Comparison of ENCODE assay signal across 17 cellular contexts in genomic region chr5:131268758-131269370, GRCh38. TPM values are rescaled to one million over a fixed set of nuclear protein-coding genes. Genes with fewer than 3 reads are reported as not detected.
DNase-seq lines count a peak whose midpoint lies in the region; ATAC-seq and FAIRE-seq lines count a peak whose summit lies in the region.
"Had no signal": no experiment of that assay in that cellular context is flagged by ENCODE, and none has a peak within 500 bp of the region (broad histone marks: within the 10 kb centered on the region; RNA-seq: fewer than 3 reads in every experiment).

No MANE protein-coding gene starts in this region.

- peak overlapping the region; percentile 6 for H3K27ac Mint-ChIP-seq in activated T-helper 2 cell treated with anti-CD3 and anti-CD28 coated beads, Interferon-gamma antibody, Interleukin-2, Interleukin-4, amounts not matched to agents 10 μg/mL and 5 μg/mL and 100 μg/mL, durations not matched to agents 14 hours and 24 hours and 36 hours
- H3K27ac Mint-ChIP-seq in immature natural killer cell: peak overlapping the region in 5 of 6 donors; percentile 19 to 69 (median 39)
- H3K27ac Mint-ChIP-seq: endodermal cell, nephron progenitor cell had no signal

- peaks cover 54 to 88% (median 83%) of the 10 kb centered on the region in 11 experiments for H4K20me1 ChIP-seq in BLaER1 treated with 17β-estradiol and CSF1 and Interleukin-3, amounts not matched to agents 10 nM and 100 nM

- H3K36me3 Mint-ChIP-seq in activated T-helper 2 cell treated with anti-CD3 and anti-CD28 coated beads, Interferon-gamma antibody, Interleukin-2, Interleukin-4, amounts not matched to agents 10 μg/mL and 5 μg/mL and 100 μg/mL, durations not matched to agents 14 hours and 24 hours and 36 hours (ENCODE audit: low read depth): peaks cover 50% of the 10 kb centered on the region
- no peaks in the 10 kb centered on the region for H3K36me3 Mint-ChIP-seq in immature natural killer cell

- peaks cover 0 to 53% (median 31%) of the 10 kb centered on the region in 11 experiments; a peak in 16 of 22 replicates for H3K36me3 ChIP-seq in BLaER1 treated with 17β-estradiol and CSF1 and Interleukin-3, amounts not matched to agents 10 nM and 100 nM
- H3K36me3 ChIP-seq: lower lobe of right lung, right atrium auricular region had no signal

- FAIRE-seq in GM19239 (lab: Jason Lieb, UNC): peak; percentile 8
- FAIRE-seq: frontal cortex had no signal

- peaks cover 39% of the 10 kb centered on the region for H3K4me1 Mint-ChIP-seq in activated T-helper 2 cell treated with anti-CD3 and anti-CD28 coated beads, Interferon-gamma antibody, Interleukin-2, Interleukin-4, amounts not matched to agents 10 μg/mL and 5 μg/mL and 100 μg/mL, durations not matched to agents 14 hours and 24 hours and 36 hours (ENCODE audit: low read depth)
- peaks cover 73% of the 10 kb centered on the region in 2 donors for H3K4me1 Mint-ChIP-seq in immature natural killer cell

- H3K4me3 Mint-ChIP-seq in activated T-helper 2 cell treated with anti-CD3 and anti-CD28 coated beads, Interferon-gamma antibody, Interleukin-2, Interleukin-4, amounts not matched to agents 10 μg/mL and 5 μg/mL and 100 μg/mL, durations not matched to agents 14 hours and 24 hours and 36 hours (ENCODE audit: low read depth): peak overlapping the region; percentile 19
- H3K4me3 Mint-ChIP-seq in immature natural killer cell: peak overlapping the region in 3 of 5 donors; percentile 34 to 68 (median 63)
- H3K4me3 Mint-ChIP-seq: endodermal cell, nephron progenitor cell had no signal

- H3K27me3 ChIP-seq in BLaER1 treated with 17β-estradiol and CSF1 and Interleukin-3, amounts not matched to agents 10 nM and 100 nM: no peaks in the 10 kb centered on the region
- H3K27me3 ChIP-seq: BLaER1, right atrium auricular region had no signal

- peaks cover 0 to 4% (median 0%) of the 10 kb centered on the region in 11 experiments; a peak in 1 of 22 replicates for H3K9me3 ChIP-seq in BLaER1 treated with 17β-estradiol and CSF1 and Interleukin-3, amounts not matched to agents 10 nM and 100 nM (replicated peaks in 1 of 11)
- H3K9me3 ChIP-seq: BLaER1, lower lobe of right lung, right atrium auricular region had no signal

- no peaks in the 10 kb centered on the region for H3K27me3 Mint-ChIP-seq in activated T-helper 2 cell treated with anti-CD3 and anti-CD28 coated beads, Interferon-gamma antibody, Interleukin-2, Interleukin-4, amounts not matched to agents 10 μg/mL and 5 μg/mL and 100 μg/mL, durations not matched to agents 14 hours and 24 hours and 36 hours (ENCODE audit: low read depth)
- peaks cover 6 to 13% (median 13%) of the 10 kb centered on the region in 3 donors for H3K27me3 Mint-ChIP-seq in immature natural killer cell (ENCODE audit: low read depth in 3 of 3)

- H3K27ac ChIP-seq in BLaER1 treated with 17β-estradiol and CSF1 and Interleukin-3, amounts not matched to agents 10 nM and 100 nM: no peak overlapping the region
- H3K27ac ChIP-seq: BLaER1, lower lobe of right lung, right atrium auricular region had no signal

- no peak overlapping the region for H3K9ac ChIP-seq in BLaER1 treated with 17β-estradiol and CSF1 and Interleukin-3, amounts not matched to agents 10 nM and 100 nM
- H3K9ac ChIP-seq: BLaER1 had no signal

- H3K4me3 ChIP-seq in BLaER1 treated with 17β-estradiol and CSF1 and Interleukin-3, amounts not matched to agents 10 nM and 100 nM: no peak overlapping the region
- H3K4me3 ChIP-seq: BLaER1, lower lobe of right lung, right atrium auricular region had no signal

- H3K4me1 ChIP-seq in BLaER1 treated with 17β-estradiol and CSF1 and Interleukin-3, amounts not matched to agents 10 nM and 100 nM: peaks cover 41 to 80% (median 68%) of the 10 kb centered on the region in 10 experiments

- intact Hi-C loops in activated T-helper 2 cell treated with anti-CD3 and anti-CD28 coated beads, Interferon-gamma antibody, Interleukin-2, Interleukin-4, amounts not matched to agents 10 μg/mL and 5 μg/mL and 100 μg/mL, durations not matched to agents 14 hours and 24 hours and 36 hours (cut with micrococcal nuclease): no loop called here

- DNase-seq in GM19239 (ENCODE audit: insufficient read length, low spot score) (no peak), immature natural killer cell (no peak), A172 (ENCODE audit: low spot score) (no peak), middle frontal gyrus (ENCODE audit: extremely low spot score, low spot score) (no peak)
- no peak for DNase-seq in activated T-helper 2 cell treated with anti-CD3 and anti-CD28 coated beads, Interferon-gamma antibody, Interleukin-2, Interleukin-4, amounts not matched to agents 10 μg/mL and 5 μg/mL and 100 μg/mL, durations not matched to agents 14 hours and 24 hours and 36 hours (ENCODE audit: low spot score)
- DNase-seq: activated CD4-positive, alpha-beta T cell treated with anti-CD3 and anti-CD28 coated beads for 4 hours; endodermal cell; lower lobe of right lung; NCI-H2107; NCI-H82; nephron progenitor cell; RPMI8226 had no signal

- no peaks in the 10 kb centered on the region for H3K9me3 Mint-ChIP-seq in activated T-helper 2 cell treated with anti-CD3 and anti-CD28 coated beads, Interferon-gamma antibody, Interleukin-2, Interleukin-4, amounts not matched to agents 10 μg/mL and 5 μg/mL and 100 μg/mL, durations not matched to agents 14 hours and 24 hours and 36 hours
- no peaks in the 10 kb centered on the region for H3K9me3 Mint-ChIP-seq in immature natural killer cell
- H3K9me3 Mint-ChIP-seq: endodermal cell had no signal

- H3K4me2 ChIP-seq in BLaER1 treated with 17β-estradiol and CSF1 and Interleukin-3, amounts not matched to agents 10 nM and 100 nM: peak overlapping the region in 6 of 11 experiments; percentile 5 to 89 (median 46); a peak in 5 of 22 replicates

- no peak for ATAC-seq in GM18519 (IDR thresholded peaks at IDR 0.05; ENCODE audit: low FRiP score, unreplicated experiment)
- ATAC-seq: lower lobe of right lung had no signal

RNA-seq across cellular contexts. Expression of gene CDC42SE2, which starts 5.0 kb away (rescaled TPM):
- 89.5 and 91.0 TPM in 2 replicates for total RNA-seq in activated T-helper 2 cell treated with anti-CD3 and anti-CD28 coated beads, Interferon-gamma antibody, Interleukin-2, Interleukin-4, amounts not matched to agents 10 μg/mL and 5 μg/mL and 100 μg/mL, durations not matched to agents 14 hours and 24 hours and 36 hours
- 100 to 1,000 TPM; 296 to 536 (median 342) TPM for polyA plus RNA-seq in immature natural killer cell
- total RNA-seq in A172 (2014; rRNA removed; shearing (Covaris generic)): 49.6 and 52.3 TPM in 2 replicates
